8 cellular contexts compared by ENCODE assay signal in the genomic region with DNA sequence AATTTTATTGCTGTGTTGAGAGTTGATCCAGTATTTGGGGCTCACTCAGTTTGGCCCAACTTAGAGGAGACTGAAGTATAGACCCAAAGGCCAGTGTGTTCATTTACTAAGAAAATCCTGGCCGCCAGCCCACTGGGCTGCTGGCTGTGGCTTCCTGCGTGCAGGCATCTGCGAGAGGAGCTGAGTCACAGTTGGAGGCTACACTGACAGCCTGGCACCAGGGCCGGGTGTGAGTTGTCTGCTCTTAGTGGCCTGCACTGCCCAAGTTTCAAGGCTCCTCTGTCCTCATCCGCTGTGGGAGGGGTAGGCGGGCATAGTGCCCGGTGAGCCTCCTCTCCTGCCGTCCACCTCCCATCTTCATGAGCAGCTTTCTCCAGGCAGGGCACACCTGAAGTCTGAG. TPM values are rescaled to one million over a fixed set of nuclear protein-coding genes. Genes with fewer than 3 reads are reported as not detected.
A peak's percentile ranks its signal among the peaks of the same experiment; 100 is the strongest.
DNase-seq lines count a peak whose midpoint lies in the region; ATAC-seq and TF ChIP-seq lines count a peak whose summit lies in the region.

No MANE protein-coding gene starts in this region.

- TF ChIP-seq CTCF in PC-3 (conservative IDR thresholded peaks at IDR 0.05; ENCODE audit: low read depth, low read length) (no peak), tibial artery (IDR thresholded peaks at IDR 0.05) (no peak)

- no peaks in the 10 kb centered on the region for H3K27me3 ChIP-seq in PC-3 (ENCODE audit: low read length)
- no peaks in the 10 kb centered on the region for H3K27me3 ChIP-seq in tibial artery

- H3K27ac ChIP-seq in PC-3 (ENCODE audit: low read length), result peak overlapping the region; percentile 97
- H3K27ac ChIP-seq in cingulate gyrus (ENCODE audit: low read depth, low read length), result peak overlapping the region; percentile 74
- H3K27ac ChIP-seq in tibial artery, result peak overlapping the region; percentile 34 to 81

- peaks cover 36% of the 10 kb centered on the region for H3F3A ChIP-seq in PC-3 (ENCODE audit: low read length, unreplicated experiment)

- H3K4me3 ChIP-seq in PC-3 (ENCODE audit: low read length), result no peak overlapping the region; the same call in 1 of the 2 replicates
- no peak overlapping the region for H3K4me3 ChIP-seq in tibial artery

- H3K36me3 ChIP-seq in PC-3 (ENCODE audit: low read depth, low read length) (peaks cover 85% of the 10 kb centered on the region), tibial artery (peaks cover 60 to 89% (median 73%) of the 10 kb centered on the region in 3 donors)

- H3K4me1 ChIP-seq in PC-3 (ENCODE audit: insufficient read depth, low read length) (peaks cover 94% of the 10 kb centered on the region), tibial artery (peaks cover 0 to 30% (median 20%) of the 10 kb centered on the region in 4 donors)

- intact Hi-C loops in PC-3 (cut with micrococcal nuclease), result loop anchor here (2.0 to 10.0 kb wide), 2 partner anchors 85 to 147 kb away; partner anchors contain the start of gene FLCN
- intact Hi-C loops in tibial artery (cut with DNase I; ENCODE audit: low total_unique reads), result loop anchor here (5.0 kb wide), 1 partner anchor 85 kb away; the partner anchor contains the start of gene FLCN

- CTCF ChIA-PET in PC-3 (lab: Charles Lee), result no interaction called here

- peak overlapping the region; percentile 80 for H3K9ac ChIP-seq in PC-3 (ENCODE audit: low read length)

- peaks cover 55% of the 10 kb centered on the region for H3K79me2 ChIP-seq in PC-3 (ENCODE audit: low read length)

- DNase-seq in CD1c-positive myeloid dendritic cell (ENCODE audit: extremely low spot score), result peak; percentile 65
- peak; percentile 99 for DNase-seq in PC-3
- DNase-seq in medulla oblongata (ENCODE audit: extremely low spot score), result peak; percentile 92
- peak; percentile 96 to 98 for DNase-seq in tibial artery
- no peak for DNase-seq in NCI-H82 (lab: John Stamatoyannopoulos, UW)

- no peaks in the 10 kb centered on the region for H3K9me2 ChIP-seq in PC-3 (replicated peaks; ENCODE audit: low read length)

- POLR2A ChIA-PET in PC-3 (lab: Charles Lee; ENCODE audit: unreplicated experiment), result no interaction called here

- peak; percentile 78 for ATAC-seq in PC-3
- ATAC-seq in HG03354 (IDR thresholded peaks at IDR 0.05; ENCODE audit: poor library complexity, severe bottlenecking, unreplicated experiment), result no peak
- no peak for ATAC-seq in GM18511 (IDR thresholded peaks at IDR 0.05; ENCODE audit: unreplicated experiment)

- no peaks in the 10 kb centered on the region for H4K20me1 ChIP-seq in PC-3 (ENCODE audit: low read length)

- peak overlapping the region; percentile 65 for H3K4me2 ChIP-seq in PC-3 (ENCODE audit: low read length)

- H2AFZ ChIP-seq in PC-3 (ENCODE audit: low read length), result no peak overlapping the region

- no TSS peak for BruUV-seq in PC-3 (replicated peaks; lab: Mats Ljungman, UMichigan)

- H3K9me3 ChIP-seq in PC-3 (ENCODE audit: low read length) (no peaks in the 10 kb centered on the region), tibial artery (no peaks in the 10 kb centered on the region)

RNA-seq across cellular contexts. Expression of gene PLD6, which starts 54.2 kb away (rescaled TPM):
- total RNA-seq in PC-3 (2014; rRNA removed), result 11.6 and 18.0 TPM in 2 replicates
